Comparison of ENCODE assay signal across 13 cellular contexts in the genomic region with DNA sequence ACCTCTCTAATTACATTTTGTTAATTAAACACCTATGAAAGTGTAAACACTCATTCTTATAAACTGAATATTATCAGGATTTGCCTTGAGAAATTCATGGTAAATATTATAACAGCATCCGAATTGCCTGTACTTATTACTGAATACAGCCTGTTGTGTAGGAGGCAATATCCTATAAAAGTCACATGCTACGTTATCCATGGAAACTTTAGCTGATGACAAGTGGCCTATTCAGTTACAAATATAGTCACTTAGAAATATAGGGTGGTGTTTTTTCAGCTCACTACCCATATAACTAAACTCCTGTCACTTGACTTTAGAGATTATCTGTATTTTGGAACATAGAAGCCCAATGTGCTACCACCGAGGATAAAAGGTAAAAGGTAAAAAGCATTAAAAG.
DNase-seq lines count a peak whose midpoint lies in the region; ATAC-seq, FAIRE-seq and TF ChIP-seq lines count a peak whose summit lies in the region.
"Had no signal": no experiment of that assay in that cellular context is flagged by ENCODE, and none has a peak within 500 bp of the region (broad histone marks: within the 10 kb centered on the region; RNA-seq: fewer than 3 reads in every experiment).

No MANE protein-coding gene starts in this region.

- TF ChIP-seq POLR2A in endothelial cell of umbilical vein (IDR thresholded peaks at IDR 0.05; ENCODE audit: low read depth, low read length), result no peak

- ATAC-seq in heart right ventricle (peak in 1 of 8 donors; percentile 23), left cardiac atrium (no peak), RWPE2 (ENCODE audit: low read depth) (no peak), thoracic aorta (ENCODE audit: insufficient number of reproducible peaks, low FRiP score, low read depth) (no peak)

- H3K4me2 ChIP-seq in endothelial cell of umbilical vein (ENCODE audit: insufficient read depth, low read length), result peak overlapping the region; percentile 78

- peak overlapping the region; percentile 53 for H3K9ac ChIP-seq in endothelial cell of umbilical vein (replicated peaks; ENCODE audit: extremely low read depth, insufficient read depth, low read length)

- TF ChIP-seq CTCF in heart right ventricle (IDR thresholded peaks at IDR 0.05) (no peak), RWPE2 (IDR thresholded peaks at IDR 0.05; ENCODE audit: poor library complexity, severe bottlenecking) (no peak), endothelial cell of umbilical vein (IDR thresholded peaks at IDR 0.05; ENCODE audit: extremely low read depth in 1 of 2, insufficient read depth in 1 of 2, low read depth in 1 of 2, low read length in 2 of 2) (no peak), thoracic aorta (IDR thresholded peaks at IDR 0.05) (no peak)

- DNase-seq in heart right ventricle, result no peak
- no peak for DNase-seq in left cardiac atrium
- DNase-seq in RWPE2 (ENCODE audit: low spot score), result no peak
- DNase-seq in endothelial cell of umbilical vein (ENCODE audit: low read depth, low spot score), result peak; percentile 30
- DNase-seq in thoracic aorta (ENCODE audit: low spot score), result no peak
- DNase-seq in NCI-H1048 (lab: John Stamatoyannopoulos, UW), result no peak
- no peak for DNase-seq in kidney glomerular epithelial cell (lab: John Stamatoyannopoulos, UW)
- DNase-seq in kidney tubule cell (ENCODE audit: low spot score), result no peak
- DNase-seq: activated CD4-positive, alpha-beta T cell treated with anti-CD3 and anti-CD28 coated beads, Interleukin-2, amount 50 U/mL, for 1 hour; activated gamma-delta T cell; transverse colon had no signal

- H3K9me1 ChIP-seq in endothelial cell of umbilical vein (replicated peaks; ENCODE audit: control insufficient read depth, extremely low read depth, insufficient read depth, low read length), result no peaks in the 10 kb centered on the region

- intact Hi-C loops in heart right ventricle (cut with DNase I), result loop anchor here in 7 of 10 donors (5.0 to 10.0 kb wide), 10 partner anchors 50 to 492 kb away; a partner anchor contains a TSS
- intact Hi-C loops in left cardiac atrium (cut with DNase I), result loop anchor here in 1 of 2 donors (5.0 kb wide), 1 partner anchor 370 kb away; no protein-coding TSS in a partner anchor
- intact Hi-C loops in endothelial cell of umbilical vein (cut with micrococcal nuclease), result loop anchor here (1.0 to 5.0 kb wide), 11 partner anchors 15 to 1194 kb away; no protein-coding TSS in a partner anchor

- WGBS in heart right ventricle, 2 donors, result 31% methylated on average over 3 of the region's 3 CpGs

- H2AFZ ChIP-seq in endothelial cell of umbilical vein (ENCODE audit: low read depth, low read length), result no peak overlapping the region

- no TSS peak for BruUV-seq in endothelial cell of umbilical vein (replicated peaks; lab: Mats Ljungman, UMichigan)

- POLR2A ChIA-PET in endothelial cell of umbilical vein (lab: Charles Lee), result no interaction called here

- H3K4me3 ChIP-seq in heart right ventricle, result no peak overlapping the region
- H3K4me3 ChIP-seq in RWPE2 (ENCODE audit: severe bottlenecking), result no peak overlapping the region
- H3K4me3 ChIP-seq in endothelial cell of umbilical vein (replicated peaks in 1 of 3; ENCODE audit: insufficient read depth in 1 of 3, low read depth in 1 of 3, low read length in 3 of 3), result no peak overlapping the region
- H3K4me3 ChIP-seq in thoracic aorta, result peak overlapping the region; percentile 26
- H3K4me3 ChIP-seq: BLaER1 treated with 17β-estradiol and CSF1 and Interleukin-3, amounts not matched to agents 10 nM and 100 nM; transverse colon had no signal

- H3K27me3 ChIP-seq in heart right ventricle, result no peaks in the 10 kb centered on the region
- H3K27me3 ChIP-seq in RWPE2 (ENCODE audit: insufficient read depth, poor library complexity, severe bottlenecking), result no peaks in the 10 kb centered on the region
- no peaks in the 10 kb centered on the region for H3K27me3 ChIP-seq in endothelial cell of umbilical vein (ENCODE audit: control insufficient read depth in 2 of 2, insufficient read depth in 2 of 2, low read length in 2 of 2)
- no peaks in the 10 kb centered on the region for H3K27me3 ChIP-seq in thoracic aorta (replicated peaks; ENCODE audit: insufficient read depth)
- H3K27me3 ChIP-seq: BLaER1 treated with 17β-estradiol and CSF1 and Interleukin-3, amounts not matched to agents 10 nM and 100 nM; transverse colon had no signal

- H3K36me3 ChIP-seq in heart right ventricle (no peaks in the 10 kb centered on the region), RWPE2 (ENCODE audit: low read depth) (no peaks in the 10 kb centered on the region), endothelial cell of umbilical vein (ENCODE audit: control insufficient read depth in 2 of 2, extremely low read depth in 1 of 2, insufficient read depth in 2 of 2, low read length in 2 of 2) (no peaks in the 10 kb centered on the region), thoracic aorta (no peaks in the 10 kb centered on the region)
- H3K36me3 ChIP-seq: BLaER1 treated with 17β-estradiol and CSF1 and Interleukin-3, amounts not matched to agents 10 nM and 100 nM; transverse colon had no signal

- dilution Hi-C loops in endothelial cell of umbilical vein (cut with MboI; ENCODE audit: extremely low pct_ligation_motif_present, low sequenced_read_pairs), result no loop called here

- CTCF ChIA-PET in endothelial cell of umbilical vein (lab: Charles Lee), result interaction anchor here (1.1 to 5.7 kb wide), 20 partner anchors 14 to 1023 kb away, joined by 3 to 91 read pairs (median 4); no protein-coding TSS in a partner anchor

- no peaks in the 10 kb centered on the region for H3K79me2 ChIP-seq in endothelial cell of umbilical vein (ENCODE audit: control insufficient read depth, insufficient read depth, low read length)

- H3K4me1 ChIP-seq in heart right ventricle (peaks cover 2 to 86% (median 70%) of the 10 kb centered on the region in 9 donors), RWPE2 (ENCODE audit: insufficient read depth, poor library complexity, severe bottlenecking) (peaks cover 78% of the 10 kb centered on the region), endothelial cell of umbilical vein (ENCODE audit: control insufficient read depth, extremely low read depth, insufficient read depth, low read length) (peaks cover 21% of the 10 kb centered on the region), thoracic aorta (ENCODE audit: control insufficient read depth in 1 of 2, low read depth in 2 of 2) (peaks cover 23 to 62% of the 10 kb centered on the region in 2 donors)

- H3K27ac ChIP-seq in heart right ventricle (peak overlapping the region in 6 of 10 donors; percentile 21 to 68 (median 34)), RWPE2 (ENCODE audit: poor library complexity, severe bottlenecking) (peak overlapping the region; percentile 69), endothelial cell of umbilical vein (ENCODE audit: insufficient read depth, low read depth, low read length) (no peak overlapping the region), thoracic aorta (peak overlapping the region in 1 of 2 donors; percentile 3)
- H3K27ac ChIP-seq: BLaER1 treated with 17β-estradiol and CSF1 and Interleukin-3, amounts not matched to agents 10 nM and 100 nM had no signal

- H4K20me1 ChIP-seq in endothelial cell of umbilical vein (replicated peaks; ENCODE audit: control insufficient read depth, extremely low read depth, insufficient read depth, low read length), result no peaks in the 10 kb centered on the region
- H4K20me1 ChIP-seq: BLaER1 treated with 17β-estradiol and CSF1 and Interleukin-3, amounts not matched to agents 10 nM and 100 nM had no signal

- H3K9me3 ChIP-seq in heart right ventricle (no peaks in the 10 kb centered on the region), RWPE2 (ENCODE audit: severe bottlenecking) (no peaks in the 10 kb centered on the region), endothelial cell of umbilical vein (replicated peaks; ENCODE audit: control insufficient read depth, insufficient read depth, low read length) (no peaks in the 10 kb centered on the region), thoracic aorta (no peaks in the 10 kb centered on the region)
- H3K9me3 ChIP-seq: BLaER1 treated with 17β-estradiol and CSF1 and Interleukin-3, amounts not matched to agents 10 nM and 100 nM; transverse colon had no signal

- FAIRE-seq in endothelial cell of umbilical vein (lab: Jason Lieb, UNC), result no peak
- FAIRE-seq: GM12892 had no signal

TF ChIP-seq in endothelial cell of umbilical vein, 7 proteins besides CTCF, POLR2A, EP300 and RAD21:
- TF ChIP-seq FOS (IDR thresholded peaks at IDR 0.05; ENCODE audit: borderline replicate concordance, insufficient read depth, low read length) (no peak), JUN (IDR thresholded peaks at IDR 0.05; ENCODE audit: borderline replicate concordance, insufficient read depth, insufficient read length, low read depth) (no peak), POLR2AphosphoS5 (IDR thresholded peaks at IDR 0.05; ENCODE audit: insufficient read depth, low read depth, low read length) (no peak), MYC (IDR thresholded peaks at IDR 0.05; ENCODE audit: low read depth, low read length) (no peak), GATA2 (IDR thresholded peaks at IDR 0.05; ENCODE audit: insufficient read depth, insufficient read length, low read depth, low read length) (no peak), EZH2 (IDR thresholded peaks at IDR 0.05; ENCODE audit: borderline replicate concordance, low read depth, low read length, severe bottlenecking) (no peak)
- TF ChIP-seq, protein P1, sequence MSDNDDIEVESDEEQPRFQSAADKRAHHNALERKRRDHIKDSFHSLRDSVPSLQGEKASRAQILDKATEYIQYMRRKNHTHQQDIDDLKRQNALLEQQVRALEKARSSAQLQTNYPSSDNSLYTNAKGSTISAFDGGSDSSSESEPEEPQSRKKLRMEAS (IDR thresholded peaks at IDR 0.05; ENCODE audit: insufficient read depth, insufficient read length), result no peak
